Comparison of ENCODE assay signal across 16 cellular contexts in genomic region chr12:204261-204678, GRCh38. TPM values are rescaled to one million over a fixed set of nuclear protein-coding genes. Genes with fewer than 3 reads are reported as not detected.
DNase-seq lines count a peak whose midpoint lies in the region; ATAC-seq, FAIRE-seq and TF ChIP-seq lines count a peak whose summit lies in the region.
"Had no signal": no experiment of that assay in that cellular context is flagged by ENCODE, and none has a peak within 500 bp of the region (broad histone marks: within the 10 kb centered on the region; RNA-seq: fewer than 3 reads in every experiment).

No MANE protein-coding gene starts in this region.

- TF ChIP-seq RAD21 in H1 (IDR thresholded peaks at IDR 0.05 in 1 of 2, conservative IDR thresholded peaks at IDR 0.05 in 1 of 2; ENCODE audit: low read depth in 2 of 2, low read length in 2 of 2): no peak
- TF ChIP-seq RAD21 in neural cell (conservative IDR thresholded peaks at IDR 0.05): no peak

- no peak overlapping the region for H2BK120ac ChIP-seq in H1 (replicated peaks; ENCODE audit: low read depth, low read length)

- no peak overlapping the region for H2AK5ac ChIP-seq in H1 (ENCODE audit: low read depth, low read length)

- H3K9me3 ChIP-seq in NT2/D1 (ENCODE audit: insufficient read depth, low read length) (no peaks in the 10 kb centered on the region), H1 (ENCODE audit: insufficient read depth in 2 of 2, low read depth in 1 of 2, low read length in 1 of 2) (no peaks in the 10 kb centered on the region), neural cell (ENCODE audit: low read length) (no peaks in the 10 kb centered on the region), suprapubic skin (no peaks in the 10 kb centered on the region)
- H3K9me3 ChIP-seq: neutrophil had no signal

- H3F3A ChIP-seq in neural cell (ENCODE audit: insufficient read depth, low read length, poor library complexity, severe bottlenecking): no peaks in the 10 kb centered on the region

- H4K20me1 ChIP-seq in H1 (replicated peaks in 1 of 2; ENCODE audit: control insufficient read depth in 1 of 2, insufficient read depth in 2 of 2, low read length in 2 of 2) (peaks cover 0 to 4% of the 10 kb centered on the region in 2 experiments), neural cell (ENCODE audit: insufficient read depth) (no peaks in the 10 kb centered on the region)

- TF ChIP-seq CTCF in H1 (IDR thresholded peaks at IDR 0.05; ENCODE audit: control extremely low read depth in 1 of 3, insufficient read depth in 1 of 3, low read depth in 1 of 3, low read length in 3 of 3) (no peak), neural cell (IDR thresholded peaks at IDR 0.05; ENCODE audit: poor library complexity, severe bottlenecking) (no peak), suprapubic skin (IDR thresholded peaks at IDR 0.05) (no peak)

- TF ChIP-seq POLR2A in H1 (IDR thresholded peaks at IDR 0.05; ENCODE audit: control extremely low read depth in 1 of 2, low read depth in 2 of 2, low read length in 2 of 2): no peak
- TF ChIP-seq POLR2A in suprapubic skin (IDR thresholded peaks at IDR 0.05): no peak

- H3K23me2 ChIP-seq in H1 (ENCODE audit: low read depth, low read length): peaks cover 5% of the 10 kb centered on the region; the same call in 1 of the 2 replicates

- H3K36me3 ChIP-seq in NT2/D1 (ENCODE audit: insufficient read depth, insufficient read length, low read length) (no peaks in the 10 kb centered on the region), H1 (ENCODE audit: control insufficient read depth in 2 of 4, insufficient read depth in 4 of 4, low read length in 3 of 4) (no peaks in the 10 kb centered on the region; a peak in 1 of 8 replicates), neural cell (ENCODE audit: insufficient read depth, low read length) (no peaks in the 10 kb centered on the region), suprapubic skin (no peaks in the 10 kb centered on the region)
- H3K36me3 ChIP-seq: neutrophil had no signal

- 0 out of 2 replicates have a peak overlapping the region, but pooled peaks have one; percentile 6 for H2BK20ac ChIP-seq in H1 (ENCODE audit: low read length)

- no peaks in the 10 kb centered on the region for H3K9me2 ChIP-seq in neural cell (ENCODE audit: insufficient read depth, low read length)

- no peak overlapping the region for H3K4ac ChIP-seq in H1 (replicated peaks; ENCODE audit: insufficient read length, low read depth, low read length)

- no peak overlapping the region for H4K5ac ChIP-seq in H1 (ENCODE audit: insufficient read length, low read depth, low read length)

- H3K14ac ChIP-seq in H1 (ENCODE audit: insufficient read length): no peak overlapping the region

- H4K8ac ChIP-seq in H1 (ENCODE audit: extremely low read depth, insufficient read depth, low read length): no peak overlapping the region

- H3K27me3 ChIP-seq in NT2/D1 (ENCODE audit: insufficient read depth, insufficient read length) (peaks cover 82% of the 10 kb centered on the region), H1 (replicated peaks in 1 of 4; ENCODE audit: control insufficient read depth in 3 of 4, extremely low read depth in 1 of 4, insufficient read depth in 3 of 4, low read length in 3 of 4) (peaks cover 5 to 54% (median 33%) of the 10 kb centered on the region in 4 experiments), neural cell (ENCODE audit: insufficient read depth, low read depth, low read length) (peaks cover 21% of the 10 kb centered on the region), suprapubic skin (peaks cover 51% of the 10 kb centered on the region)

- H4K91ac ChIP-seq in H1 (replicated peaks; ENCODE audit: insufficient read length, low read length): peak overlapping the region; percentile 32

- H3K4me1 ChIP-seq in NT2/D1 (ENCODE audit: insufficient read depth, insufficient read length) (peaks cover 14% of the 10 kb centered on the region), H1 (replicated peaks in 1 of 4; ENCODE audit: control insufficient read depth in 3 of 4, insufficient read depth in 4 of 4, low read length in 3 of 4) (peaks cover 7 to 18% (median 12%) of the 10 kb centered on the region in 4 experiments), suprapubic skin (peaks cover 15% of the 10 kb centered on the region)

- H3K23ac ChIP-seq in H1 (ENCODE audit: insufficient read length): no peak overlapping the region

- H3K9ac ChIP-seq in NT2/D1 (ENCODE audit: insufficient read length, low read depth) (peak overlapping the region; percentile 65), H1 (replicated peaks in 1 of 4; ENCODE audit: extremely low read depth in 1 of 4, low read depth in 3 of 4, low read length in 3 of 4) (no peak overlapping the region), neural cell (ENCODE audit: low read length) (peak overlapping the region; percentile 40)

- H2BK12ac ChIP-seq in H1 (ENCODE audit: low read depth, low read length): peak overlapping the region; percentile 3; the same call in 1 of the 2 replicates

- WGBS in H1 (ENCODE audit: extremely low coverage in 1 of 2, insufficient coverage in 1 of 2, insufficient read length in 1 of 2, insufficient replicate concordance in 2 of 2, low coverage in 1 of 2, low lambda C conversion rate in 2 of 2, missing lambda C conversion rate in 1 of 2), 2 experiments: 63% methylated on average over 11 of the region's 11 CpGs; no CpG with 5 or more reads in 1 of the 2 experiments
- WGBS in suprapubic skin: 91% methylated on average over 10 of the region's 11 CpGs

- H3K56ac ChIP-seq in H1 (replicated peaks; ENCODE audit: insufficient read length, low read depth, low read length): no peak overlapping the region

- no peak overlapping the region; the same call in 1 of the 2 replicates for H2BK5ac ChIP-seq in H1 (ENCODE audit: low read depth, low read length)

- no peak overlapping the region for H2BK15ac ChIP-seq in H1 (ENCODE audit: low read length)

- H3K4me2 ChIP-seq in H1 (ENCODE audit: insufficient read depth in 1 of 2, low read depth in 2 of 2, low read length in 2 of 2): peak overlapping the region; percentile 82 to 99
- no peak overlapping the region for H3K4me2 ChIP-seq in neural cell (ENCODE audit: low read length)

- CTCF ChIA-PET in H1 (lab: Charles Lee; ENCODE audit: partially characterized antibody): interaction anchor here (0.9 to 7.3 kb wide), 5 partner anchors 9 to 32 kb away, joined by 3 to 74 read pairs (median 5); partner anchors contain the start of gene SLC6A12

- no peak for FAIRE-seq in H1 (lab: Jason Lieb, UNC)
- FAIRE-seq: endothelial cell of umbilical vein had no signal

- H3K79me2 ChIP-seq in H1 (ENCODE audit: control insufficient read depth in 1 of 2, insufficient read depth in 2 of 2, low read length in 2 of 2): no peaks in the 10 kb centered on the region
- no peaks in the 10 kb centered on the region for H3K79me2 ChIP-seq in neural cell (replicated peaks; ENCODE audit: insufficient read depth, low read length)

- peak overlapping the region; percentile 50 for H3K4me3 ChIP-seq in NT2/D1 (ENCODE audit: insufficient read length, low read depth)
- H3K4me3 ChIP-seq in H1 (ENCODE audit: extremely low read depth in 1 of 4, insufficient read depth in 2 of 4, low read depth in 3 of 4, low read length in 4 of 4): peak overlapping the region; percentile 55 to 80 (median 62)
- H3K4me3 ChIP-seq in neural cell (ENCODE audit: low read length): peak overlapping the region; percentile 65
- peak overlapping the region; percentile 52 for H3K4me3 ChIP-seq in suprapubic skin

- no peak for TF ChIP-seq EP300 in H1 (IDR thresholded peaks at IDR 0.05; ENCODE audit: borderline replicate concordance in 1 of 2, low read depth in 2 of 2, low read length in 2 of 2)
- no peak for TF ChIP-seq EP300 in neural cell (conservative IDR thresholded peaks at IDR 0.05; ENCODE audit: poor library complexity, severe bottlenecking)
- no peak for TF ChIP-seq EP300 in suprapubic skin (IDR thresholded peaks at IDR 0.05)

- H3K27ac ChIP-seq in H1 (ENCODE audit: low read depth, low read length) (no peak overlapping the region), neural cell (ENCODE audit: low read length) (no peak overlapping the region), suprapubic skin (no peak overlapping the region)
- H3K27ac ChIP-seq: neutrophil had no signal

- POLR2A ChIA-PET in H1 (lab: Charles Lee; ENCODE audit: partially characterized antibody): interaction anchor here (0.9 to 1.5 kb wide), 2 partner anchors 9 to 10 kb away, joined by 3 to 8 read pairs; no protein-coding TSS in a partner anchor

- H2AFZ ChIP-seq in H1 (ENCODE audit: low read length) (0 out of 2 replicates have a peak overlapping the region, but pooled peaks have one; percentile 61), neural cell (ENCODE audit: low read depth, low read length) (peak overlapping the region; percentile 15)

- no peaks in the 10 kb centered on the region for H3K79me1 ChIP-seq in H1 (ENCODE audit: low read depth, low read length)

- no peak for ATAC-seq in GM18519 (IDR thresholded peaks at IDR 0.05; ENCODE audit: low FRiP score, unreplicated experiment)
- ATAC-seq: PC-3 had no signal

- H3K18ac ChIP-seq in H1 (ENCODE audit: extremely low read depth, low read length): 0 out of 2 replicates have a peak overlapping the region, but pooled peaks have one; percentile 42

- DNase-seq in NT2/D1 (ENCODE audit: low read depth, low spot score) (no peak), H1 (ENCODE audit: low read depth in 1 of 2, low spot score in 2 of 2) (no peak), suprapubic skin (ENCODE audit: low spot score in 2 of 2) (no peak), NCI-H2227 treated with DMSO at 0.1 percent for 48 hours (lab: John Stamatoyannopoulos, UW) (no peak), NCI-H524 treated with DMSO at 0.1 percent for 48 hours (lab: John Stamatoyannopoulos, UW) (no peak)
- DNase-seq: activated CD8-positive, alpha-beta memory T cell treated with anti-CD3 and anti-CD28 coated beads, Interleukin-2, amount 50 U/mL, for 48 hours; activated naive CD4-positive, alpha-beta T cell treated with anti-CD3 and anti-CD28 coated beads, Interleukin-2, amount 10 ng/mL, durations not matched to agents 7 days and 5 days; DMS79; PC-3; stimulated activated CD4-positive, alpha-beta T cell treated with anti-CD3 and anti-CD28 coated beads, Interleukin-12 subunit alpha, Interleukin-12 subunit beta, amount 100 ng/mL, for 4 hours had no signal

RNA-seq across cellular contexts. Expression of gene SLC6A12, which starts 9.7 kb away (rescaled TPM):
- 0.65 and 1.1 TPM in 2 replicates for total RNA-seq in H1 (2021; fragmentation: NEBNext Ultra II Directional; extraction: Animal tissue kit (Norgen Biotek cat#: 25700))
- polyA plus RNA-seq in H1 (2011; rRNA removed) (0.63 and 0.70 TPM in 2 replicates), neural cell (0.15 and 0.22 TPM in 2 replicates)
- 0.44 TPM for polyA plus RNA-seq in H1 (2011; cell fraction: cytosol; rRNA removed)
- polyA plus RNA-seq in H1 (2011; cell fraction: nucleus; rRNA removed): 1.6 TPM
- polyA plus RNA-seq in H1 (2012, experiment 1 of 2): 0.33 to 1.2 TPM (median 0.91 TPM) in 4 replicates
- polyA plus RNA-seq in H1 (2012, experiment 2 of 2): 0.56 TPM
- polyA plus RNA-seq in H1 (2013, experiment 1 of 2): 0.36 TPM
- polyA plus RNA-seq in H1 (2013, experiment 2 of 2): 0.46 TPM
- 1.8 and 3.6 TPM in 2 replicates for polyA minus RNA-seq in H1 (2011; rRNA and poly(A)+ RNA removed)
- polyA minus RNA-seq in H1 (2011; cell fraction: cytosol; rRNA and poly(A)+ RNA removed): not detected
- 1.8 TPM for polyA minus RNA-seq in H1 (2011; cell fraction: nucleus; rRNA and poly(A)+ RNA removed)
- 1.7 TPM in 1 of 2 replicates, not detected in the other for polyA minus RNA-seq in neural cell
- total RNA-seq in suprapubic skin: 1 to 10 TPM in 2 of 4 donors, not detected in 2; 3.1 to 6.0 TPM
- total RNA-seq: endothelial cell of umbilical vein, NCI-H460, PC-3 had no signal
- polyA plus RNA-seq: endothelial cell of umbilical vein had no signal

RNA-seq across cellular contexts. Expression of gene SLC6A13, which starts 58.4 kb away (rescaled TPM):
- not detected in 2 replicates for total RNA-seq in H1 (2021; fragmentation: NEBNext Ultra II Directional; extraction: Animal tissue kit (Norgen Biotek cat#: 25700))
- polyA plus RNA-seq in H1 (2011; rRNA removed): 0.03 and 0.19 TPM in 2 replicates
- polyA plus RNA-seq in H1 (2011; cell fraction: cytosol; rRNA removed): 0.05 TPM
- polyA plus RNA-seq in H1 (2011; cell fraction: nucleus; rRNA removed): 0.61 TPM
- 0.39 TPM in 1 of 4 replicates, not detected in the others for polyA plus RNA-seq in H1 (2012, experiment 1 of 2)
- polyA plus RNA-seq in H1 (2012, experiment 2 of 2): not detected
- polyA plus RNA-seq in H1 (2013, experiment 1 of 2): 0.06 TPM
- 0.11 TPM for polyA plus RNA-seq in H1 (2013, experiment 2 of 2)
- 0.16 and 0.24 TPM in 2 replicates for polyA minus RNA-seq in H1 (2011; rRNA and poly(A)+ RNA removed)
- not detected for polyA minus RNA-seq in H1 (2011; cell fraction: cytosol; rRNA and poly(A)+ RNA removed)
- polyA minus RNA-seq in H1 (2011; cell fraction: nucleus; rRNA and poly(A)+ RNA removed): 1.6 TPM
- polyA plus RNA-seq in neural cell: 1.4 and 1.6 TPM in 2 replicates
- polyA minus RNA-seq in neural cell: 2.2 TPM in 2 replicates
- total RNA-seq in suprapubic skin: not detected
- total RNA-seq: endothelial cell of umbilical vein, glomerular endothelial cell, PC-3 had no signal

Comparison
In these comparisons a context has a peak if more than half of its experiments do, and no peak if none do; other contexts are left out.
1. H3K9ac ChIP-seq: peak in NT2/D1 (single experiment) and neural cell (single experiment); none in H1 (0 of 4).
2. Peak in every context shown above with its lines, with median percentiles within 50 percentile points of each other: H3K4me3 ChIP-seq.